In the genomic region with DNA sequence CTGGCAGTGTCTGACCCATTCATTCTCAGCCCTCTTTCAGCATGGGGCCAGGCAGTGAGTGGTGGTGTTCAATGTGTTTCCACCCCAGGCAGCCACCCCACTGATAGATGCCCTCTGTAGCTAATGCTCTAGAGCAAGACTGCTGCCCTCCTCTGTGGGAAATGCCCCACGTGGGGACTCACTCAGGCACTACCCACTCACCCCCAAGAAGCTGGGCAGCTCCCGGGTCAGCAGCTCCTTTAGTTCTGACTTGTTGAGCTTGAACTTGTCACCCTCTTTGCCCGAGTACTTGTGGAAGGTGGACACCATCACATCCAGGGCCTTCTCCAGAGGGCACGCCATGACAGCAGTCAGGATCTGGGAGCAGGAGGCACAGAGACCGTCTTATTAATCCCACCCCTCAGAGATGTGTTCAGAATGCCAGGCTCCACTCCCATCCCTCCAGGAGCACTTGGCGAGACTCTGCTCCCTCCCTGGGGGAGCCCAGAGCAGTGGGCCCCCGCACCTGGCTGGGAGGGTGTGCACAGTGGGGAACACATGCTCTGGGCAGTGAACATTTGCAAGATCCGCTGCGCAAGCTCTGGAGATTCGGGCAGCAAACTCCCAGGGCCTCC, we compare ENCODE assay signal across 8 cellular contexts. TPM values are rescaled to one million over a fixed set of nuclear protein-coding genes. Genes with fewer than 3 reads are reported as not detected.
A peak's percentile ranks its signal among the peaks of the same experiment; 100 is the strongest.
DNase-seq lines count a peak whose midpoint lies in the region; ATAC-seq and TF ChIP-seq lines count a peak whose summit lies in the region.

No MANE protein-coding gene starts in this region.

- in situ Hi-C loops in ACHN (cut with HindIII; ENCODE audit: low pct_ligation_motif_present, low pct_unique_long_range_greater_than_20kb, low sequenced_read_pairs), result no loop called here

- H3K27ac Mint-ChIP-seq in dendritic cell treated with granulocyte-macrophage colony-stimulating factor and Interleukin-4, amounts not matched to agents 40 ng/mL and 50 ng/mL, for 4 days, result peak overlapping the region; percentile 94
- H3K27ac Mint-ChIP-seq in neural progenitor cell, result peak overlapping the region; percentile 97

- DNase-seq in AG04450 (ENCODE audit: low read depth, low spot score) (no peak), neural progenitor cell (ENCODE audit: low spot score) (no peak), ACHN (no peak), kidney tubule cell (ENCODE audit: low spot score) (no peak)

- peak overlapping the region; percentile 62 for H3K9ac ChIP-seq in KMS-11
- H3K9ac ChIP-seq in neural progenitor cell, result no peak overlapping the region

- H3F3A ChIP-seq in neural progenitor cell (ENCODE audit: low read depth), result no peaks in the 10 kb centered on the region

- ATAC-seq in HG03139 (IDR thresholded peaks at IDR 0.05; ENCODE audit: unreplicated experiment), result no peak
- ATAC-seq in GM21723 (IDR thresholded peaks at IDR 0.05; ENCODE audit: unreplicated experiment), result no peak

- H3K4me3 Mint-ChIP-seq in dendritic cell treated with granulocyte-macrophage colony-stimulating factor and Interleukin-4, amounts not matched to agents 40 ng/mL and 50 ng/mL, for 4 days, result peak overlapping the region; percentile 97
- H3K4me3 Mint-ChIP-seq in neural progenitor cell, result peak overlapping the region; percentile 55

- H3K27ac ChIP-seq in AG04450 (ENCODE audit: low read depth, low read length), result peak overlapping the region; percentile 80
- peak overlapping the region; percentile 68 for H3K27ac ChIP-seq in KMS-11
- no peak overlapping the region for H3K27ac ChIP-seq in neural progenitor cell

- intact Hi-C loops in dendritic cell treated with granulocyte-macrophage colony-stimulating factor and Interleukin-4, amounts not matched to agents 40 ng/mL and 50 ng/mL, for 4 days (cut with micrococcal nuclease), result no loop called here

- H3K36me3 Mint-ChIP-seq in dendritic cell treated with granulocyte-macrophage colony-stimulating factor and Interleukin-4, amounts not matched to agents 40 ng/mL and 50 ng/mL, for 4 days (ENCODE audit: low read depth), result peaks cover 40% of the 10 kb centered on the region
- H3K36me3 Mint-ChIP-seq in neural progenitor cell, result no peaks in the 10 kb centered on the region

- no peaks in the 10 kb centered on the region; the same call in 1 of the 2 replicates for H3K9me3 ChIP-seq in AG04450 (ENCODE audit: control insufficient read depth, insufficient read depth, low read length)
- no peaks in the 10 kb centered on the region for H3K9me3 ChIP-seq in neural progenitor cell (ENCODE audit: low read depth)

- H3K79me2 ChIP-seq in KMS-11 (ENCODE audit: insufficient read depth, low read depth) (no peaks in the 10 kb centered on the region), neural progenitor cell (ENCODE audit: low read depth) (no peaks in the 10 kb centered on the region)

- H3K4me2 ChIP-seq in KMS-11, result peak overlapping the region; percentile 85
- peak overlapping the region; percentile 52 for H3K4me2 ChIP-seq in neural progenitor cell

- peaks cover 28% of the 10 kb centered on the region for H3K4me1 ChIP-seq in KMS-11 (ENCODE audit: low read depth, poor library complexity, severe bottlenecking)
- H3K4me1 ChIP-seq in neural progenitor cell, result peaks cover 30% of the 10 kb centered on the region

- peaks cover 99% of the 10 kb centered on the region for H3K4me1 Mint-ChIP-seq in dendritic cell treated with granulocyte-macrophage colony-stimulating factor and Interleukin-4, amounts not matched to agents 40 ng/mL and 50 ng/mL, for 4 days (ENCODE audit: low read depth)
- peaks cover 75% of the 10 kb centered on the region for H3K4me1 Mint-ChIP-seq in neural progenitor cell

- H3K36me3 ChIP-seq in KMS-11 (ENCODE audit: insufficient read depth), result no peaks in the 10 kb centered on the region
- H3K36me3 ChIP-seq in neural progenitor cell, result no peaks in the 10 kb centered on the region

- H3K4me3 ChIP-seq in AG04450 (ENCODE audit: low read depth, low read length), result peak overlapping the region; percentile 31; the same call in 1 of the 2 replicates
- peak overlapping the region; percentile 95 for H3K4me3 ChIP-seq in KMS-11 (IDR thresholded peaks at IDR 0.05; ENCODE audit: insufficient read depth, low read depth, low read length)
- H3K4me3 ChIP-seq in neural progenitor cell, result no peak overlapping the region

- no peaks in the 10 kb centered on the region for H3K9me3 Mint-ChIP-seq in dendritic cell treated with granulocyte-macrophage colony-stimulating factor and Interleukin-4, amounts not matched to agents 40 ng/mL and 50 ng/mL, for 4 days
- H3K9me3 Mint-ChIP-seq in neural progenitor cell, result peaks cover 4% of the 10 kb centered on the region

- H3K27me3 Mint-ChIP-seq in dendritic cell treated with granulocyte-macrophage colony-stimulating factor and Interleukin-4, amounts not matched to agents 40 ng/mL and 50 ng/mL, for 4 days, result no peaks in the 10 kb centered on the region
- H3K27me3 Mint-ChIP-seq in neural progenitor cell (ENCODE audit: insufficient read depth, low read depth), result peaks cover 19% of the 10 kb centered on the region

- peak overlapping the region; percentile 95 for H2AFZ ChIP-seq in KMS-11 (ENCODE audit: low read depth)
- peak overlapping the region; percentile 17 for H2AFZ ChIP-seq in neural progenitor cell (replicated peaks)

- CTCF ChIA-PET in AG04450 (lab: Charles Lee), result interaction anchor here (1.0 to 3.6 kb wide), 7 partner anchors 12 to 192 kb away, joined by 3 to 34 read pairs (median 10); no protein-coding TSS in a partner anchor

- POLR2A ChIA-PET in AG04450 (lab: Yijun Ruan, JAX), result interaction anchor here (0.6 to 3.1 kb wide), 7 partner anchors 10 to 446 kb away, joined by 3 to 35 read pairs (median 6); a partner anchor contains a TSS

- H4K20me1 ChIP-seq in KMS-11 (ENCODE audit: insufficient read depth) (no peaks in the 10 kb centered on the region), neural progenitor cell (ENCODE audit: low read depth) (no peaks in the 10 kb centered on the region)

- H3K27me3 ChIP-seq in AG04450 (ENCODE audit: control insufficient read depth, insufficient read depth, low read length) (no peaks in the 10 kb centered on the region), KMS-11 (ENCODE audit: insufficient read depth, low read depth) (no peaks in the 10 kb centered on the region), neural progenitor cell (no peaks in the 10 kb centered on the region)

- no peak for TF ChIP-seq CTCF in AG04450 (IDR thresholded peaks at IDR 0.05; ENCODE audit: low read depth, low read length)
- no peak for TF ChIP-seq CTCF in KMS-11 (conservative IDR thresholded peaks at IDR 0.05; ENCODE audit: low read depth, low read length)
- TF ChIP-seq CTCF in neural progenitor cell (IDR thresholded peaks at IDR 0.05), result no peak

RNA-seq across cellular contexts. Expression of a gene that starts 1.0 kb away (rescaled TPM):
- 20.0 and 20.7 TPM in 2 replicates for polyA plus RNA-seq in AG04450 (2011; rRNA removed)
- 3.6 and 5.1 TPM in 2 replicates for polyA minus RNA-seq in AG04450 (2011; rRNA and poly(A)+ RNA removed)
- total RNA-seq in neural progenitor cell (ENCODE audit: low replicate concordance), result 22.4 and 34.3 TPM in 2 replicates

RNA-seq across cellular contexts. Expression of a gene that starts 3.8 kb away (rescaled TPM):
- 0.25 and 0.42 TPM in 2 replicates for polyA plus RNA-seq in AG04450 (2011; rRNA removed)
- not detected in 2 replicates for polyA minus RNA-seq in AG04450 (2011; rRNA and poly(A)+ RNA removed)
- not detected in 2 replicates for total RNA-seq in neural progenitor cell (ENCODE audit: low replicate concordance)

RNA-seq across cellular contexts. Expression of a gene that starts 4.5 kb away (rescaled TPM):
- polyA plus RNA-seq in AG04450 (2011; rRNA removed), result 1.8 and 3.2 TPM in 2 replicates
- polyA minus RNA-seq in AG04450 (2011; rRNA and poly(A)+ RNA removed), result 1.6 and 2.1 TPM in 2 replicates
- total RNA-seq in neural progenitor cell (ENCODE audit: low replicate concordance), result not detected in 2 replicates

RNA-seq across cellular contexts. Expression of a gene that starts 8.8 kb away (rescaled TPM):
- 1,379 and 2,089 TPM in 2 replicates for polyA plus RNA-seq in AG04450 (2011; rRNA removed)
- 566 and 765 TPM in 2 replicates for polyA minus RNA-seq in AG04450 (2011; rRNA and poly(A)+ RNA removed)
- total RNA-seq in neural progenitor cell (ENCODE audit: low replicate concordance), result 0.34 TPM in 1 of 2 replicates, not detected in the other

RNA-seq across cellular contexts. Expression of a gene that starts 21.1 kb away (rescaled TPM):
- 3.9 and 5.2 TPM in 2 replicates for polyA plus RNA-seq in AG04450 (2011; rRNA removed)
- 1.3 and 3.0 TPM in 2 replicates for polyA minus RNA-seq in AG04450 (2011; rRNA and poly(A)+ RNA removed)
- not detected in 2 replicates for total RNA-seq in neural progenitor cell (ENCODE audit: low replicate concordance)
